Comparison of ENCODE assay signal across 15 cellular contexts in the genomic region with DNA sequence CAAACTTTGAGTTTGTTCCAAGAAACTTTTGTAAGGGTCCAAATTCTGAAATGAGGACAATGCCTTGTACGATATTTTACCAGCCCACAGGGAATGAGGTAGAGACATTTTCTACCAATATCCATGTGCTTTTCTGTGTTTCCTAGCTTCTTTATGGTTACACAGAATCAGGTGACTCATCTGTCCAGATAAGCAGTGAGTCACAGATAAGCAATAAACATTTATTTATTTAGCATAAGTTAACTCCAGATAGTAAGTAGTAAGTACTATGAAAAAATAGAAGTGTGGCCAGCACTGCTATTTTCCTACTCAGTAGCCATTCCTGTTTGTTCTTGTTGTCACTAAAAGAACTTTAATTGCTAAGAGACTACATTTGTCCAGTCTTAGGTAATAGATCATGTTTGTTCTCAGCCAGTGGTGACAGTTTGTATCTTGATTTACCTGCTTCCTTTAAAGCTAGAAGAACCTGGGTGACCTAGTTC. TPM values are rescaled to one million over a fixed set of nuclear protein-coding genes. Genes with fewer than 3 reads are reported as not detected.
A peak's percentile ranks its signal among the peaks of the same experiment; 100 is the strongest.
DNase-seq lines count a peak whose midpoint lies in the region; ATAC-seq and TF ChIP-seq lines count a peak whose summit lies in the region.
"Had no signal": no experiment of that assay in that cellular context is flagged by ENCODE, and none has a peak within 500 bp of the region (broad histone marks: within the 10 kb centered on the region; RNA-seq: fewer than 3 reads in every experiment).

No MANE protein-coding gene starts in this region.

- H3K56ac ChIP-seq in mesendoderm (ENCODE audit: low read length): no peak overlapping the region

- H4K20me1 ChIP-seq in PC-9 (ENCODE audit: insufficient read depth): no peaks in the 10 kb centered on the region; the same call in 1 of the 2 replicates

- peak overlapping the region; percentile 9 for H3K27ac ChIP-seq in PC-9
- no peak overlapping the region for H3K27ac ChIP-seq in mesendoderm (ENCODE audit: low read depth, low read length)
- H3K27ac ChIP-seq: coronary artery, sigmoid colon, thyroid gland had no signal

- no peak overlapping the region for H2BK120ac ChIP-seq in mesendoderm (ENCODE audit: low read depth, low read length)

- peaks cover 9% of the 10 kb centered on the region for H3K79me1 ChIP-seq in mesendoderm (ENCODE audit: low read length)

- H3K27me3 ChIP-seq in PC-9 (ENCODE audit: insufficient read depth, low read depth): no peaks in the 10 kb centered on the region
- H3K27me3 ChIP-seq in skeletal muscle satellite cell (ENCODE audit: control insufficient read depth, insufficient read depth, low read length): no peaks in the 10 kb centered on the region
- no peaks in the 10 kb centered on the region for H3K27me3 ChIP-seq in mesendoderm (ENCODE audit: insufficient read depth, low read length, poor library complexity)
- H3K27me3 ChIP-seq: sigmoid colon, thyroid gland had no signal

- H3K9me2 ChIP-seq in PC-9 (ENCODE audit: insufficient read depth): no peaks in the 10 kb centered on the region

- H3K4me2 ChIP-seq in PC-9: peak overlapping the region; percentile 43
- H3K4me2 ChIP-seq in skeletal muscle satellite cell (ENCODE audit: low read length): peak overlapping the region; percentile 13
- H3K4me2 ChIP-seq in mesendoderm (ENCODE audit: low read length): no peak overlapping the region

- peaks cover 8% of the 10 kb centered on the region; the same call in 1 of the 2 replicates for H3F3A ChIP-seq in PC-9 (ENCODE audit: insufficient read depth, low read depth)

- H4K8ac ChIP-seq in mesendoderm (ENCODE audit: low read depth, low read length): no peak overlapping the region

- H3K23ac ChIP-seq in mesendoderm (ENCODE audit: low read length): no peak overlapping the region

- intact Hi-C loops in PC-9 (cut with micrococcal nuclease; ENCODE audit: unreplicated experiment): no loop called here

- H4K5ac ChIP-seq in mesendoderm (ENCODE audit: low read length): no peak overlapping the region

- H3K36me3 ChIP-seq in PC-9 (ENCODE audit: low read depth) (no peaks in the 10 kb centered on the region), skeletal muscle satellite cell (ENCODE audit: insufficient read depth, low read length) (no peaks in the 10 kb centered on the region), mesendoderm (ENCODE audit: control insufficient read depth, insufficient read depth, low read length) (no peaks in the 10 kb centered on the region)
- H3K36me3 ChIP-seq: sigmoid colon, thyroid gland had no signal

- H2BK15ac ChIP-seq in mesendoderm (replicated peaks; ENCODE audit: low read depth): no peak overlapping the region

- ATAC-seq in HG02588 (IDR thresholded peaks at IDR 0.05; ENCODE audit: unreplicated experiment): no peak
- ATAC-seq: natural killer cell treated with Interleukin-12 subunit alpha and Interleukin-12 subunit beta and Interleukin-15 and Interleukin-18, amount 100 ng/mL, for 72 hours; T-cell had no signal

- no peak for TF ChIP-seq POLR2A in erythroblast (IDR thresholded peaks at IDR 0.05; ENCODE audit: low read length)

- no peak overlapping the region for H3K4ac ChIP-seq in mesendoderm (ENCODE audit: low read depth, low read length)

- POLR2A ChIA-PET in PC-9 (lab: Charles Lee; ENCODE audit: unreplicated experiment): no interaction called here

- no peak overlapping the region for H2BK5ac ChIP-seq in mesendoderm (ENCODE audit: low read length)

- TF ChIP-seq CTCF in PC-9 (conservative IDR thresholded peaks at IDR 0.05): no peak

- H2AFZ ChIP-seq in PC-9: no peak overlapping the region

- peak; percentile 33 for DNase-seq in H4 (ENCODE audit: low spot score)
- peak in 1 of 2 experiments; percentile 85 for DNase-seq in PC-9
- peak; percentile 62 to 66 for DNase-seq in erythroblast (lab: John Stamatoyannopoulos, UW)
- DNase-seq in hepatic stellate cell (ENCODE audit: low spot score): no peak
- DNase-seq in mesendoderm: no peak
- DNase-seq: activated naive CD4-positive, alpha-beta T cell; foreskin melanocyte; left cardiac atrium; sigmoid colon; T-cell; thyroid gland had no signal

- no TSS peak for BruUV-seq in PC-9 (replicated peaks; lab: Mats Ljungman, UMichigan)

- CTCF ChIA-PET in PC-9 (lab: Charles Lee): no interaction called here

- WGBS in mesendoderm (ENCODE audit: extremely low coverage, insufficient coverage, low lambda C conversion rate): no CpG with 5 or more reads among the region's 1 CpG

- H3K4me1 ChIP-seq in PC-9 (replicated peaks; ENCODE audit: insufficient read depth) (peaks cover 42% of the 10 kb centered on the region), skeletal muscle satellite cell (ENCODE audit: control insufficient read depth, insufficient read depth, low read length) (peaks cover 32% of the 10 kb centered on the region), mesendoderm (ENCODE audit: control insufficient read depth, low read depth, low read length) (peaks cover 15% of the 10 kb centered on the region)

- no peak overlapping the region for H3K18ac ChIP-seq in mesendoderm (ENCODE audit: low read length)

- H3K9me3 ChIP-seq in PC-9 (ENCODE audit: insufficient read depth, low read depth) (no peaks in the 10 kb centered on the region), skeletal muscle satellite cell (replicated peaks; ENCODE audit: low read length) (no peaks in the 10 kb centered on the region)
- H3K9me3 ChIP-seq: sigmoid colon, thyroid gland had no signal

- peaks cover 71% of the 10 kb centered on the region for H3K79me2 ChIP-seq in PC-9 (ENCODE audit: low read depth)
- H3K79me2 ChIP-seq in mesendoderm (ENCODE audit: control insufficient read depth, insufficient read depth, low read length): peaks cover 47% of the 10 kb centered on the region

- H2AK5ac ChIP-seq in mesendoderm (ENCODE audit: low read length): no peak overlapping the region

- H3K9ac ChIP-seq in skeletal muscle satellite cell (ENCODE audit: low read depth, low read length) (no peak overlapping the region), mesendoderm (ENCODE audit: low read length) (no peak overlapping the region)

- H3K4me3 ChIP-seq in PC-9 (no peak overlapping the region), skeletal muscle satellite cell (ENCODE audit: low read length) (no peak overlapping the region), mesendoderm (ENCODE audit: low read length) (no peak overlapping the region)
- H3K4me3 ChIP-seq: coronary artery, sigmoid colon, thyroid gland had no signal

RNA-seq across cellular contexts. Expression of a gene that starts 7.4 kb away (rescaled TPM):
- 5.8 and 8.9 TPM in 2 replicates for total RNA-seq in H4 (2014; rRNA removed; shearing (Covaris generic))
- total RNA-seq in PC-9 (2021): 45.3 and 52.8 TPM in 2 replicates
- total RNA-seq in skeletal muscle satellite cell (2012; rRNA removed): 11.6 and 16.2 TPM in 2 replicates
- polyA plus RNA-seq in mesendoderm (2013, experiment 1 of 2): 39.7 TPM
- 39.1 TPM for polyA plus RNA-seq in mesendoderm (2013, experiment 2 of 2)

RNA-seq across cellular contexts. Expression of a gene that starts 50.0 kb away (rescaled TPM):
- 1.2 and 4.9 TPM in 2 replicates for total RNA-seq in H4 (2014; rRNA removed; shearing (Covaris generic))
- total RNA-seq in PC-9 (2021): 2.0 TPM in 1 of 2 replicates, not detected in the other
- 0.22 and 0.25 TPM in 2 replicates for total RNA-seq in skeletal muscle satellite cell (2012; rRNA removed)
- 2.2 TPM for polyA plus RNA-seq in mesendoderm (2013, experiment 1 of 2)
- 1.5 TPM for polyA plus RNA-seq in mesendoderm (2013, experiment 2 of 2)
- total RNA-seq: natural killer cell treated with Interleukin-12 subunit alpha and Interleukin-12 subunit beta and Interleukin-15 and Interleukin-18, amount 100 ng/mL, for 72 hours had no signal

Comparison
In these comparisons a context has a peak if more than half of its experiments do, and no peak if none do; other contexts are left out.
1. DNase-seq: peak in H4 (single experiment) and erythroblast (2 of 2); none in hepatic stellate cell (single experiment) and mesendoderm (single experiment).